Comparison of ENCODE assay signal across 1 cellular context in genomic region chr6:26193467-26194328, GRCh38.
TF ChIP-seq lines count a peak whose summit lies in the region.

No MANE protein-coding gene starts in this region.

TF ChIP-seq in K562, 482 proteins besides CTCF, POLR2A, EP300 and RAD21 (continued from another document and continues in another):
- TF ChIP-seq, protein P1, sequence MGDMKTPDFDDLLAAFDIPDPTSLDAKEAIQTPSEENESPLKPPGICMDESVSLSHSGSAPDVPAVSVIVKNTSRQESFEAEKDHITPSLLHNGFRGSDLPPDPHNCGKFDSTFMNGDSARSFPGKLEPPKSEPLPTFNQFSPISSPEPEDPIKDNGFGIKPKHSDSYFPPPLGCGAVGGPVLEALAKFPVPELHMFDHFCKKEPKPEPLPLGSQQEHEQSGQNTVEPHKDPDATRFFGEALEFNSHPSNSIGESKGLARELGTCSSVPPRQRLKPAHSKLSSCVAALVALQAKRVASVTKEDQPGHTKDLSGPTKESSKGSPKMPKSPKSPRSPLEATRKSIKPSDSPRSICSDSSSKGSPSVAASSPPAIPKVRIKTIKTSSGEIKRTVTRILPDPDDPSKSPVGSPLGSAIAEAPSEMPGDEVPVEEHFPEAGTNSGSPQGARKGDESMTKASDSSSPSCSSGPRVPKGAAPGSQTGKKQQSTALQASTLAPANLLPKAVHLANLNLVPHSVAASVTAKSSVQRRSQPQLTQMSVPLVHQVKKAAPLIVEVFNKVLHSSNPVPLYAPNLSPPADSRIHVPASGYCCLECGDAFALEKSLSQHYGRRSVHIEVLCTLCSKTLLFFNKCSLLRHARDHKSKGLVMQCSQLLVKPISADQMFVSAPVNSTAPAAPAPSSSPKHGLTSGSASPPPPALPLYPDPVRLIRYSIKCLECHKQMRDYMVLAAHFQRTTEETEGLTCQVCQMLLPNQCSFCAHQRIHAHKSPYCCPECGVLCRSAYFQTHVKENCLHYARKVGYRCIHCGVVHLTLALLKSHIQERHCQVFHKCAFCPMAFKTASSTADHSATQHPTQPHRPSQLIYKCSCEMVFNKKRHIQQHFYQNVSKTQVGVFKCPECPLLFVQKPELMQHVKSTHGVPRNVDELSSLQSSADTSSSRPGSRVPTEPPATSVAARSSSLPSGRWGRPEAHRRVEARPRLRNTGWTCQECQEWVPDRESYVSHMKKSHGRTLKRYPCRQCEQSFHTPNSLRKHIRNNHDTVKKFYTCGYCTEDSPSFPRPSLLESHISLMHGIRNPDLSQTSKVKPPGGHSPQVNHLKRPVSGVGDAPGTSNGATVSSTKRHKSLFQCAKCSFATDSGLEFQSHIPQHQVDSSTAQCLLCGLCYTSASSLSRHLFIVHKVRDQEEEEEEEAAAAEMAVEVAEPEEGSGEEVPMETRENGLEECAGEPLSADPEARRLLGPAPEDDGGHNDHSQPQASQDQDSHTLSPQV (IDR thresholded peaks at IDR 0.05): no peak
- TF ChIP-seq HMG20B (CRISPR knock-in tag; IDR thresholded peaks at IDR 0.05) (no peak), CEBPZ (IDR thresholded peaks at IDR 0.05; ENCODE audit: borderline replicate concordance, low read depth, low read length) (no peak), DPF2 (IDR thresholded peaks at IDR 0.05) (no peak; the same call in 1 of the 2 replicates), YY1 (IDR thresholded peaks at IDR 0.05; ENCODE audit: borderline replicate concordance in 1 of 3, control insufficient read depth in 1 of 3, extremely low read depth in 1 of 3, insufficient read depth in 3 of 3, insufficient read length in 1 of 3, insufficient replicate concordance in 2 of 3, low read depth in 1 of 3, low read length in 2 of 3) (no peak), ATF3 (IDR thresholded peaks at IDR 0.05) (no peak), ATF3 (CRISPR knock-in tag; conservative IDR thresholded peaks at IDR 0.05) (no peak), PURB (CRISPR knock-in tag; IDR thresholded peaks at IDR 0.05; ENCODE audit: low read depth) (no peak), TFAM (CRISPR knock-in tag; conservative IDR thresholded peaks at IDR 0.05) (no peak), SMAD2 (IDR thresholded peaks at IDR 0.05; ENCODE audit: low read depth, low read length) (no peak), ARHGAP35 (IDR thresholded peaks at IDR 0.05; ENCODE audit: partially characterized antibody) (no peak), ZNF57 (CRISPR knock-in tag; IDR thresholded peaks at IDR 0.05) (no peak), KAT7 (CRISPR knock-in tag; IDR thresholded peaks at IDR 0.05; ENCODE audit: borderline replicate concordance) (no peak), ZNF436 (CRISPR knock-in tag; IDR thresholded peaks at IDR 0.05) (no peak), JUNB (CRISPR knock-in tag; conservative IDR thresholded peaks at IDR 0.05) (no peak), FOXK2 (conservative IDR thresholded peaks at IDR 0.05 in 1 of 2, IDR thresholded peaks at IDR 0.05 in 1 of 2; ENCODE audit: low read depth in 2 of 2) (no peak), DIDO1 (tag; IDR thresholded peaks at IDR 0.05; ENCODE audit: low read depth) (no peak), EGR1 (conservative IDR thresholded peaks at IDR 0.05) (no peak), FOSL1 (tag; conservative IDR thresholded peaks at IDR 0.05) (no peak), ZZZ3 (IDR thresholded peaks at IDR 0.05) (no peak), ZNF398 (CRISPR knock-in tag; IDR thresholded peaks at IDR 0.05) (no peak)
- TF ChIP-seq, protein P2, sequence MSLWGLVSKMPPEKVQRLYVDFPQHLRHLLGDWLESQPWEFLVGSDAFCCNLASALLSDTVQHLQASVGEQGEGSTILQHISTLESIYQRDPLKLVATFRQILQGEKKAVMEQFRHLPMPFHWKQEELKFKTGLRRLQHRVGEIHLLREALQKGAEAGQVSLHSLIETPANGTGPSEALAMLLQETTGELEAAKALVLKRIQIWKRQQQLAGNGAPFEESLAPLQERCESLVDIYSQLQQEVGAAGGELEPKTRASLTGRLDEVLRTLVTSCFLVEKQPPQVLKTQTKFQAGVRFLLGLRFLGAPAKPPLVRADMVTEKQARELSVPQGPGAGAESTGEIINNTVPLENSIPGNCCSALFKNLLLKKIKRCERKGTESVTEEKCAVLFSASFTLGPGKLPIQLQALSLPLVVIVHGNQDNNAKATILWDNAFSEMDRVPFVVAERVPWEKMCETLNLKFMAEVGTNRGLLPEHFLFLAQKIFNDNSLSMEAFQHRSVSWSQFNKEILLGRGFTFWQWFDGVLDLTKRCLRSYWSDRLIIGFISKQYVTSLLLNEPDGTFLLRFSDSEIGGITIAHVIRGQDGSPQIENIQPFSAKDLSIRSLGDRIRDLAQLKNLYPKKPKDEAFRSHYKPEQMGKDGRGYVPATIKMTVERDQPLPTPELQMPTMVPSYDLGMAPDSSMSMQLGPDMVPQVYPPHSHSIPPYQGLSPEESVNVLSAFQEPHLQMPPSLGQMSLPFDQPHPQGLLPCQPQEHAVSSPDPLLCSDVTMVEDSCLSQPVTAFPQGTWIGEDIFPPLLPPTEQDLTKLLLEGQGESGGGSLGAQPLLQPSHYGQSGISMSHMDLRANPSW (CRISPR knock-in tag; IDR thresholded peaks at IDR 0.05): no peak
- TF ChIP-seq, protein P3, sequence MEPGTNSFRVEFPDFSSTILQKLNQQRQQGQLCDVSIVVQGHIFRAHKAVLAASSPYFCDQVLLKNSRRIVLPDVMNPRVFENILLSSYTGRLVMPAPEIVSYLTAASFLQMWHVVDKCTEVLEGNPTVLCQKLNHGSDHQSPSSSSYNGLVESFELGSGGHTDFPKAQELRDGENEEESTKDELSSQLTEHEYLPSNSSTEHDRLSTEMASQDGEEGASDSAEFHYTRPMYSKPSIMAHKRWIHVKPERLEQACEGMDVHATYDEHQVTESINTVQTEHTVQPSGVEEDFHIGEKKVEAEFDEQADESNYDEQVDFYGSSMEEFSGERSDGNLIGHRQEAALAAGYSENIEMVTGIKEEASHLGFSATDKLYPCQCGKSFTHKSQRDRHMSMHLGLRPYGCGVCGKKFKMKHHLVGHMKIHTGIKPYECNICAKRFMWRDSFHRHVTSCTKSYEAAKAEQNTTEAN (CRISPR knock-in tag; IDR thresholded peaks at IDR 0.05): no peak
- TF ChIP-seq, protein P4, sequence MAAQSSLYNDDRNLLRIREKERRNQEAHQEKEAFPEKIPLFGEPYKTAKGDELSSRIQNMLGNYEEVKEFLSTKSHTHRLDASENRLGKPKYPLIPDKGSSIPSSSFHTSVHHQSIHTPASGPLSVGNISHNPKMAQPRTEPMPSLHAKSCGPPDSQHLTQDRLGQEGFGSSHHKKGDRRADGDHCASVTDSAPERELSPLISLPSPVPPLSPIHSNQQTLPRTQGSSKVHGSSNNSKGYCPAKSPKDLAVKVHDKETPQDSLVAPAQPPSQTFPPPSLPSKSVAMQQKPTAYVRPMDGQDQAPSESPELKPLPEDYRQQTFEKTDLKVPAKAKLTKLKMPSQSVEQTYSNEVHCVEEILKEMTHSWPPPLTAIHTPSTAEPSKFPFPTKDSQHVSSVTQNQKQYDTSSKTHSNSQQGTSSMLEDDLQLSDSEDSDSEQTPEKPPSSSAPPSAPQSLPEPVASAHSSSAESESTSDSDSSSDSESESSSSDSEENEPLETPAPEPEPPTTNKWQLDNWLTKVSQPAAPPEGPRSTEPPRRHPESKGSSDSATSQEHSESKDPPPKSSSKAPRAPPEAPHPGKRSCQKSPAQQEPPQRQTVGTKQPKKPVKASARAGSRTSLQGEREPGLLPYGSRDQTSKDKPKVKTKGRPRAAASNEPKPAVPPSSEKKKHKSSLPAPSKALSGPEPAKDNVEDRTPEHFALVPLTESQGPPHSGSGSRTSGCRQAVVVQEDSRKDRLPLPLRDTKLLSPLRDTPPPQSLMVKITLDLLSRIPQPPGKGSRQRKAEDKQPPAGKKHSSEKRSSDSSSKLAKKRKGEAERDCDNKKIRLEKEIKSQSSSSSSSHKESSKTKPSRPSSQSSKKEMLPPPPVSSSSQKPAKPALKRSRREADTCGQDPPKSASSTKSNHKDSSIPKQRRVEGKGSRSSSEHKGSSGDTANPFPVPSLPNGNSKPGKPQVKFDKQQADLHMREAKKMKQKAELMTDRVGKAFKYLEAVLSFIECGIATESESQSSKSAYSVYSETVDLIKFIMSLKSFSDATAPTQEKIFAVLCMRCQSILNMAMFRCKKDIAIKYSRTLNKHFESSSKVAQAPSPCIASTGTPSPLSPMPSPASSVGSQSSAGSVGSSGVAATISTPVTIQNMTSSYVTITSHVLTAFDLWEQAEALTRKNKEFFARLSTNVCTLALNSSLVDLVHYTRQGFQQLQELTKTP (IDR thresholded peaks at IDR 0.05; ENCODE audit: low read depth in 1 of 2, partially characterized antibody in 2 of 2): no peak
- TF ChIP-seq, protein P5, sequence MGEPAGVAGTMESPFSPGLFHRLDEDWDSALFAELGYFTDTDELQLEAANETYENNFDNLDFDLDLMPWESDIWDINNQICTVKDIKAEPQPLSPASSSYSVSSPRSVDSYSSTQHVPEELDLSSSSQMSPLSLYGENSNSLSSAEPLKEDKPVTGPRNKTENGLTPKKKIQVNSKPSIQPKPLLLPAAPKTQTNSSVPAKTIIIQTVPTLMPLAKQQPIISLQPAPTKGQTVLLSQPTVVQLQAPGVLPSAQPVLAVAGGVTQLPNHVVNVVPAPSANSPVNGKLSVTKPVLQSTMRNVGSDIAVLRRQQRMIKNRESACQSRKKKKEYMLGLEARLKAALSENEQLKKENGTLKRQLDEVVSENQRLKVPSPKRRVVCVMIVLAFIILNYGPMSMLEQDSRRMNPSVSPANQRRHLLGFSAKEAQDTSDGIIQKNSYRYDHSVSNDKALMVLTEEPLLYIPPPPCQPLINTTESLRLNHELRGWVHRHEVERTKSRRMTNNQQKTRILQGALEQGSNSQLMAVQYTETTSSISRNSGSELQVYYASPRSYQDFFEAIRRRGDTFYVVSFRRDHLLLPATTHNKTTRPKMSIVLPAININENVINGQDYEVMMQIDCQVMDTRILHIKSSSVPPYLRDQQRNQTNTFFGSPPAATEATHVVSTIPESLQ (CRISPR knock-in tag; IDR thresholded peaks at IDR 0.05): no peak
- TF ChIP-seq, protein P6, sequence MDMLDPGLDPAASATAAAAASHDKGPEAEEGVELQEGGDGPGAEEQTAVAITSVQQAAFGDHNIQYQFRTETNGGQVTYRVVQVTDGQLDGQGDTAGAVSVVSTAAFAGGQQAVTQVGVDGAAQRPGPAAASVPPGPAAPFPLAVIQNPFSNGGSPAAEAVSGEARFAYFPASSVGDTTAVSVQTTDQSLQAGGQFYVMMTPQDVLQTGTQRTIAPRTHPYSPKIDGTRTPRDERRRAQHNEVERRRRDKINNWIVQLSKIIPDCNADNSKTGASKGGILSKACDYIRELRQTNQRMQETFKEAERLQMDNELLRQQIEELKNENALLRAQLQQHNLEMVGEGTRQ (CRISPR knock-in tag; IDR thresholded peaks at IDR 0.05): no peak
- TF ChIP-seq, protein P7, sequence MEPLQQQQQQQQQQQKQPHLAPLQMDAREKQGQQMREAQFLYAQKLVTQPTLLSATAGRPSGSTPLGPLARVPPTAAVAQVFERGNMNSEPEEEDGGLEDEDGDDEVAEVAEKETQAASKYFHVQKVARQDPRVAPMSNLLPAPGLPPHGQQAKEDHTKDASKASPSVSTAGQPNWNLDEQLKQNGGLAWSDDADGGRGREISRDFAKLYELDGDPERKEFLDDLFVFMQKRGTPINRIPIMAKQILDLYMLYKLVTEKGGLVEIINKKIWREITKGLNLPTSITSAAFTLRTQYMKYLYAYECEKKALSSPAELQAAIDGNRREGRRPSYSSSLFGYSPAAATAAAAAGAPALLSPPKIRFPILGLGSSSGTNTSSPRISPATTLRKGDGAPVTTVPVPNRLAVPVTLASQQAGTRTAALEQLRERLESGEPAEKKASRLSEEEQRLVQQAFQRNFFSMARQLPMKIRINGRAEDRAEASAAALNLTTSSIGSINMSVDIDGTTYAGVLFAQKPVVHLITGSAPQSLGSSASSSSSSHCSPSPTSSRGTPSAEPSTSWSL (CRISPR knock-in tag; IDR thresholded peaks at IDR 0.05; ENCODE audit: borderline replicate concordance): no peak
